Comparison of ENCODE assay signal across 1 cellular context in genomic region chr17:59498421-59499307, GRCh38.
TF ChIP-seq lines count a peak whose summit lies in the region.

No MANE protein-coding gene starts in this region.

TF ChIP-seq in HepG2, 621 proteins besides CTCF, POLR2A, EP300 and RAD21 (continued from another document):
- TF ChIP-seq ZNF503 (CRISPR knock-in tag; IDR thresholded peaks at IDR 0.05) (no peak), NFKB2 (CRISPR knock-in tag; IDR thresholded peaks at IDR 0.05; ENCODE audit: borderline replicate concordance) (no peak), YY1 (IDR thresholded peaks at IDR 0.05; ENCODE audit: insufficient read depth, insufficient replicate concordance, low read depth, low read length) (no peak), HNRNPL (IDR thresholded peaks at IDR 0.05; ENCODE audit: low read depth, low read length) (no peak), EZH2 (conservative IDR thresholded peaks at IDR 0.05; ENCODE audit: low read depth, low read length) (no peak), ZNF10 (CRISPR knock-in tag; IDR thresholded peaks at IDR 0.05; ENCODE audit: borderline replicate concordance, low read depth) (no peak), GATAD1 (CRISPR knock-in tag; IDR thresholded peaks at IDR 0.05) (no peak), ZNF740 (CRISPR knock-in tag; IDR thresholded peaks at IDR 0.05) (no peak), ZFP82 (CRISPR knock-in tag; IDR thresholded peaks at IDR 0.05; ENCODE audit: borderline replicate concordance) (no peak), ZNF20 (CRISPR knock-in tag; IDR thresholded peaks at IDR 0.05) (no peak)
